ENCODE assay signal across 10 cellular contexts in genomic region chr16:66525396-66526180, GRCh38. TPM values are rescaled to one million over a fixed set of nuclear protein-coding genes. Genes with fewer than 3 reads are reported as not detected.
A peak's percentile ranks its signal among the peaks of the same experiment; 100 is the strongest.
DNase-seq lines count a peak whose midpoint lies in the region; ATAC-seq and TF ChIP-seq lines count a peak whose summit lies in the region.
"Had no signal": no experiment of that assay in that cellular context is flagged by ENCODE, and none has a peak within 500 bp of the region (broad histone marks: within the 10 kb centered on the region; RNA-seq: fewer than 3 reads in every experiment).

No MANE protein-coding gene starts in this region.

- TF ChIP-seq POLR2A in spleen (IDR thresholded peaks at IDR 0.05), result no peak

- peak overlapping the region; percentile 37 for H3K27ac ChIP-seq in effector memory CD4-positive, alpha-beta T cell (ENCODE audit: insufficient read depth, low read length, poor library complexity, severe bottlenecking)
- peak overlapping the region; percentile 73 to 99 (median 96) for H3K27ac ChIP-seq in spleen

- H3K36me3 ChIP-seq in effector memory CD4-positive, alpha-beta T cell (ENCODE audit: control insufficient read depth, insufficient read depth, low read length), result no peaks in the 10 kb centered on the region
- H3K36me3 ChIP-seq in spleen, result peaks cover 0 to 51% (median 27%) of the 10 kb centered on the region in 6 donors

- ATAC-seq in GM18867 (IDR thresholded peaks at IDR 0.05; ENCODE audit: unreplicated experiment), result no peak

- no peaks in the 10 kb centered on the region for H3K9me3 ChIP-seq in effector memory CD4-positive, alpha-beta T cell (ENCODE audit: control insufficient read depth, low read length)
- no peaks in the 10 kb centered on the region for H3K9me3 ChIP-seq in spleen

- WGBS in spleen, 5 donors, result 54 to 81% (median 66%) methylated on average over 9 of the region's 9 CpGs

- H3K27me3 ChIP-seq in effector memory CD4-positive, alpha-beta T cell (replicated peaks; ENCODE audit: control insufficient read depth, insufficient read depth, low read length, poor library complexity, severe bottlenecking), result no peaks in the 10 kb centered on the region
- no peaks in the 10 kb centered on the region for H3K27me3 ChIP-seq in spleen (replicated peaks in 1 of 7)

- intact Hi-C loops in spleen (cut with DNase I; ENCODE audit: low total_unique reads), result no loop called here

- no peak for TF ChIP-seq CTCF in spleen (IDR thresholded peaks at IDR 0.05 in 8 of 11, conservative IDR thresholded peaks at IDR 0.05 in 3 of 11)

- no peak overlapping the region for H3K4me3 ChIP-seq in effector memory CD4-positive, alpha-beta T cell (ENCODE audit: insufficient read depth, low read depth, low read length, poor library complexity, severe bottlenecking)
- H3K4me3 ChIP-seq in spleen, result peak overlapping the region in 1 of 8 donors; percentile 56
- H3K4me3 ChIP-seq: coronary artery had no signal

- DNase-seq in H4 (ENCODE audit: low spot score), result peak; percentile 95
- peak; percentile 99 for DNase-seq in RPMI7951 (ENCODE audit: low read depth)
- no peak for DNase-seq in effector memory CD4-positive, alpha-beta T cell
- no peak for DNase-seq in spleen
- DNase-seq in NCI-H2171 (lab: John Stamatoyannopoulos, UW), result no peak
- DNase-seq in stimulated activated naive CD4-positive, alpha-beta T cell treated with Interleukin-2 at 50 U/mL for 16 hours (lab: John Stamatoyannopoulos, UW), result no peak
- DNase-seq: activated CD4-positive, alpha-beta T cell treated with anti-CD3 and anti-CD28 coated beads, Interleukin-2, amount 50 U/mL, for 1 hour; HCEC 1CT had no signal

- peaks cover 54% of the 10 kb centered on the region for H3K4me1 ChIP-seq in effector memory CD4-positive, alpha-beta T cell (ENCODE audit: control insufficient read depth, insufficient read depth, low read length, poor library complexity, severe bottlenecking)
- H3K4me1 ChIP-seq in spleen, result peaks cover 52 to 86% (median 62%) of the 10 kb centered on the region in 6 donors

RNA-seq across cellular contexts. Expression of gene TK2, which starts 24.3 kb away (rescaled TPM):
- 12.0 and 15.5 TPM in 2 replicates for total RNA-seq in H4 (2014; rRNA removed; shearing (Covaris generic))
- 43.4 and 52.4 TPM in 2 replicates for total RNA-seq in RPMI7951 (2014; rRNA removed; shearing (Covaris generic))
- 10 to 100 TPM; 21.3 to 56.6 (median 40.1) TPM for total RNA-seq in spleen
- polyA plus RNA-seq in spleen, result 10 to 100 TPM in 1 of 3 donors, 1 to 10 TPM in 2; 8.3 to 19.8 (median 9.2) TPM

RNA-seq across cellular contexts. Expression of gene CKLF, which starts 26.8 kb away (rescaled TPM):
- 158 and 163 TPM in 2 replicates for total RNA-seq in H4 (2014; rRNA removed; shearing (Covaris generic))
- total RNA-seq in RPMI7951 (2014; rRNA removed; shearing (Covaris generic)), result 334 and 338 TPM in 2 replicates
- 100 to 1,000 TPM in 3 of 7 donors, 10 to 100 TPM in 4; 65.5 to 132 (median 76.8) TPM for total RNA-seq in spleen
- 10 to 100 TPM; 61.9 to 76.2 (median 74.7) TPM for polyA plus RNA-seq in spleen

RNA-seq across cellular contexts. Expression of gene CMTM1, which starts 40.7 kb away (rescaled TPM):
- 0.85 and 1.1 TPM in 2 replicates for total RNA-seq in H4 (2014; rRNA removed; shearing (Covaris generic))
- total RNA-seq in RPMI7951 (2014; rRNA removed; shearing (Covaris generic)), result 6.0 and 6.4 TPM in 2 replicates
- total RNA-seq in spleen, result 10 to 100 TPM in 4 of 7 donors, 1 to 10 TPM in 3; 1.4 to 19.0 (median 10.7) TPM
- 1 to 10 TPM in 1 of 3 donors, under 1 TPM in 2; 0.15 to 1.3 (median 0.33) TPM for polyA plus RNA-seq in spleen

RNA-seq across cellular contexts. Expression of gene CMTM2, which starts 53.7 kb away (rescaled TPM):
- total RNA-seq in H4 (2014; rRNA removed; shearing (Covaris generic)), result not detected in 2 replicates
- 0.98 TPM in 1 of 2 replicates, not detected in the other for total RNA-seq in RPMI7951 (2014; rRNA removed; shearing (Covaris generic))
- 10 to 100 TPM in 4 of 7 donors, 1 to 10 TPM in 3; 3.3 to 54.6 (median 12.1) TPM for total RNA-seq in spleen
- polyA plus RNA-seq in spleen, result 1 to 10 TPM in 2 of 3 donors, under 1 TPM in 1; 0.70 to 8.7 (median 5.8) TPM

Comparison
In these comparisons a context has a peak if more than half of its experiments do, and no peak if none do; other contexts are left out.
1. DNase-seq: peak in H4 (single experiment) and RPMI7951 (single experiment); none in effector memory CD4-positive, alpha-beta T cell (0 of 3), spleen (single experiment), NCI-H2171 (single experiment) and stimulated activated naive CD4-positive, alpha-beta T cell treated with Interleukin-2 at 50 U/mL for 16 hours (single experiment).